In the genomic region with DNA sequence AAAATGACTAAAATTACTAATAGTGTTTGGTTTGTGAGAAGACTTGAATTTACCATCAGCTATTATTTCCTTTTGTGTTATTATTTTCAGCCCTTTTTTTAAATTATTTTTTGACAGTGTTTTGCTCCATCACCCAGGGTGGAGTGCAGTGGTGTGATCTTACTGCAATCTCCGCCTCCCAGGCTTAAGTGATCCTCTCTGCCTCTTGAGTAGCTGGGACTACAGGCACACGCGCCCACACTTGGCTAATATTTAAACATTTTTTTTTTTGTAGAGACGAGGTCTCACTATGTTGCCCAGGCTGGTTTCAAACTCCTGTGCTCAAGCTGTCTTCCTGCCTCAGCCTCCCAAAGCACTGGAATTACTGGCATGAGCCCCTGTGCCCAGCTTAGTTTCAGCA, we compare ENCODE assay signal across 18 cellular contexts. TPM values are rescaled to one million over a fixed set of nuclear protein-coding genes. Genes with fewer than 3 reads are reported as not detected.
DNase-seq lines count a peak whose midpoint lies in the region; ATAC-seq and TF ChIP-seq lines count a peak whose summit lies in the region.
"Had no signal": no experiment of that assay in that cellular context is flagged by ENCODE, and none has a peak within 500 bp of the region (broad histone marks: within the 10 kb centered on the region; RNA-seq: fewer than 3 reads in every experiment).

No MANE protein-coding gene starts in this region.

- H3K4me3 Mint-ChIP-seq in Calu3 (ENCODE audit: low read depth, unreplicated experiment), result no peak overlapping the region
- no peak overlapping the region for H3K4me3 Mint-ChIP-seq in stimulated activated naive B cell treated with anti-CD40 and anti-IgM and Interleukin-4, amounts not matched to agents 10 μg/mL and 1 μg/mL and 100 μg/mL, for 72 hours
- H3K4me3 Mint-ChIP-seq in neural progenitor cell, result no peak overlapping the region
- H3K4me3 Mint-ChIP-seq: CD4-positive, alpha-beta T cell had no signal

- 93% methylated on average over 4 of the region's 4 CpGs for WGBS in mesenchymal stem cell

- H4K91ac ChIP-seq in mesenchymal stem cell (ENCODE audit: low read length), result no peak overlapping the region

- no peak overlapping the region for H3K18ac ChIP-seq in mesenchymal stem cell (ENCODE audit: low read depth in 1 of 2, low read length in 2 of 2)

- H3K14ac ChIP-seq in mesenchymal stem cell (ENCODE audit: low read length in 2 of 2), result no peak overlapping the region

- no TSS peak for BruUV-seq in Calu3 (replicated peaks; lab: Mats Ljungman, UMichigan)

- H3K4me1 ChIP-seq in colonic mucosa (no peaks in the 10 kb centered on the region), neural progenitor cell (peaks cover 15% of the 10 kb centered on the region), mesenchymal stem cell (ENCODE audit: control insufficient read depth, insufficient read depth, low read depth, low read length) (peaks cover under 1% of the 10 kb centered on the region)

- no peaks in the 10 kb centered on the region for H3K79me2 ChIP-seq in neural progenitor cell (ENCODE audit: low read depth)

- H3K4me1 Mint-ChIP-seq in Calu3 (ENCODE audit: low read depth, unreplicated experiment), result peaks cover 73% of the 10 kb centered on the region
- H3K4me1 Mint-ChIP-seq in stimulated activated naive B cell treated with anti-CD40 and anti-IgM and Interleukin-4, amounts not matched to agents 10 μg/mL and 1 μg/mL and 100 μg/mL, for 72 hours, result peaks cover 20 to 28% of the 10 kb centered on the region in 2 donors
- peaks cover 4% of the 10 kb centered on the region for H3K4me1 Mint-ChIP-seq in neural progenitor cell

- no peak overlapping the region for H2BK15ac ChIP-seq in mesenchymal stem cell (ENCODE audit: low read depth, poor library complexity, severe bottlenecking)

- H4K8ac ChIP-seq in mesenchymal stem cell (ENCODE audit: low read length), result no peak overlapping the region

- H4K20me1 ChIP-seq in neural progenitor cell (ENCODE audit: low read depth), result no peaks in the 10 kb centered on the region

- no peak overlapping the region for H2BK5ac ChIP-seq in mesenchymal stem cell (ENCODE audit: low read depth, low read length, poor library complexity, severe bottlenecking)

- H3K79me1 ChIP-seq in mesenchymal stem cell (replicated peaks; ENCODE audit: low read length, poor library complexity, severe bottlenecking), result peaks cover 21% of the 10 kb centered on the region

- DNase-seq in Calu3 (no peak), epithelial cell of prostate (ENCODE audit: low read depth, low spot score) (no peak), colonic mucosa (no peak), neural progenitor cell (ENCODE audit: low spot score) (no peak), mesenchymal stem cell (no peak)
- DNase-seq in stimulated activated naive B cell treated with anti-CD40 and anti-IgM and Interleukin-4, amounts not matched to agents 10 μg/mL and 1 μg/mL and 100 μg/mL, for 72 hours, result no peak
- no peak for DNase-seq in activated T-cell treated with anti-CD3 and anti-CD28 coated beads, Interleukin-2, amount 50 U/mL, for 48 hours
- DNase-seq: CD4-positive, alpha-beta T cell; DND-41; GDM1; GOT3; NCI-H1105; NCI-H1694; NCI-H2171 treated with DMSO at 0.1 percent for 48 hours; NCI-H510A; NCI-H774 had no signal

- H3K4me2 ChIP-seq in neural progenitor cell (no peak overlapping the region), mesenchymal stem cell (ENCODE audit: low read length, poor library complexity, severe bottlenecking) (no peak overlapping the region)

- ATAC-seq in GM19463 (IDR thresholded peaks at IDR 0.05; ENCODE audit: unreplicated experiment), result peak; percentile 52
- ATAC-seq in stimulated activated naive B cell treated with anti-CD40 and anti-IgM and Interleukin-4, amounts not matched to agents 10 μg/mL and 1 μg/mL and 100 μg/mL, for 72 hours (replicated peaks), result no peak

- peaks cover 7% of the 10 kb centered on the region for H3K36me3 ChIP-seq in colonic mucosa
- peaks cover 4% of the 10 kb centered on the region for H3K36me3 ChIP-seq in neural progenitor cell
- H3K36me3 ChIP-seq in mesenchymal stem cell (ENCODE audit: control insufficient read depth in 1 of 2, insufficient read depth in 2 of 2, low read depth in 1 of 2, low read length in 2 of 2), result peaks cover 11 to 99% of the 10 kb centered on the region in 2 experiments

- H3K27ac Mint-ChIP-seq in Calu3 (ENCODE audit: unreplicated experiment) (peak overlapping the region; percentile 67), neural progenitor cell (no peak overlapping the region)
- H3K27ac Mint-ChIP-seq in stimulated activated naive B cell treated with anti-CD40 and anti-IgM and Interleukin-4, amounts not matched to agents 10 μg/mL and 1 μg/mL and 100 μg/mL, for 72 hours, result peak overlapping the region; percentile 31
- H3K27ac Mint-ChIP-seq: CD4-positive, alpha-beta T cell had no signal

- H3K9me3 ChIP-seq in colonic mucosa (no peaks in the 10 kb centered on the region), neural progenitor cell (ENCODE audit: low read depth) (no peaks in the 10 kb centered on the region), mesenchymal stem cell (ENCODE audit: control insufficient read depth, low read length) (no peaks in the 10 kb centered on the region)
- H3K9me3 ChIP-seq: SJSA1 had no signal

- no peaks in the 10 kb centered on the region for H3K27me3 Mint-ChIP-seq in Calu3 (ENCODE audit: unreplicated experiment)
- H3K27me3 Mint-ChIP-seq in stimulated activated naive B cell treated with anti-CD40 and anti-IgM and Interleukin-4, amounts not matched to agents 10 μg/mL and 1 μg/mL and 100 μg/mL, for 72 hours, result no peaks in the 10 kb centered on the region
- H3K27me3 Mint-ChIP-seq in neural progenitor cell (ENCODE audit: insufficient read depth, low read depth), result no peaks in the 10 kb centered on the region
- H3K27me3 Mint-ChIP-seq: CD4-positive, alpha-beta T cell had no signal

- H3K4ac ChIP-seq in mesenchymal stem cell (ENCODE audit: low read depth in 1 of 2, low read length in 2 of 2), result no peak overlapping the region

- CTCF ChIA-PET in Calu3 (lab: Charles Lee), result no interaction called here

- no peak overlapping the region for H3K4me3 ChIP-seq in colonic mucosa
- no peak overlapping the region for H3K4me3 ChIP-seq in neural progenitor cell
- no peak overlapping the region for H3K4me3 ChIP-seq in mesenchymal stem cell (ENCODE audit: insufficient read depth in 1 of 2, low read depth in 1 of 2, low read length in 2 of 2)
- H3K4me3 ChIP-seq: SJSA1 had no signal

- H3K36me3 Mint-ChIP-seq in Calu3 (ENCODE audit: insufficient read depth, unreplicated experiment) (peaks cover 54% of the 10 kb centered on the region), neural progenitor cell (peaks cover 52% of the 10 kb centered on the region)
- peaks cover 33 to 60% of the 10 kb centered on the region in 2 donors for H3K36me3 Mint-ChIP-seq in stimulated activated naive B cell treated with anti-CD40 and anti-IgM and Interleukin-4, amounts not matched to agents 10 μg/mL and 1 μg/mL and 100 μg/mL, for 72 hours

- H3K9ac ChIP-seq in colonic mucosa (ENCODE audit: low read depth in 2 of 2, low read length in 2 of 2) (no peak overlapping the region), neural progenitor cell (no peak overlapping the region), mesenchymal stem cell (ENCODE audit: low read length) (no peak overlapping the region)

- no peak overlapping the region for H2BK12ac ChIP-seq in mesenchymal stem cell (ENCODE audit: low read length in 2 of 2)

- no peak overlapping the region for H2AK5ac ChIP-seq in mesenchymal stem cell (ENCODE audit: low read length, severe bottlenecking)

- H3K27me3 ChIP-seq in colonic mucosa, result no peaks in the 10 kb centered on the region
- H3K27me3 ChIP-seq in neural progenitor cell, result no peaks in the 10 kb centered on the region
- H3K27me3 ChIP-seq in mesenchymal stem cell (ENCODE audit: control insufficient read depth in 1 of 2, insufficient read depth in 1 of 2, low read length in 2 of 2), result no peaks in the 10 kb centered on the region
- H3K27me3 ChIP-seq: SJSA1 had no signal

- no peak overlapping the region for H2BK120ac ChIP-seq in mesenchymal stem cell (ENCODE audit: low read depth, low read length)

- no peaks in the 10 kb centered on the region for H3K9me3 Mint-ChIP-seq in Calu3 (ENCODE audit: low read depth, unreplicated experiment)
- H3K9me3 Mint-ChIP-seq in stimulated activated naive B cell treated with anti-CD40 and anti-IgM and Interleukin-4, amounts not matched to agents 10 μg/mL and 1 μg/mL and 100 μg/mL, for 72 hours, result no peaks in the 10 kb centered on the region
- no peaks in the 10 kb centered on the region for H3K9me3 Mint-ChIP-seq in neural progenitor cell
- H3K9me3 Mint-ChIP-seq: CD4-positive, alpha-beta T cell had no signal

- TF ChIP-seq CTCF in Calu3 (IDR thresholded peaks at IDR 0.05; ENCODE audit: unreplicated experiment) (no peak), colonic mucosa (IDR thresholded peaks at IDR 0.05) (no peak), neural progenitor cell (IDR thresholded peaks at IDR 0.05) (no peak)

- intact Hi-C loops in Calu3 (cut with micrococcal nuclease; ENCODE audit: unreplicated experiment), result no loop called here
- intact Hi-C loops in colonic mucosa (cut with DNase I), result no loop called here

- H3F3A ChIP-seq in neural progenitor cell (ENCODE audit: low read depth), result no peaks in the 10 kb centered on the region

- H3K27ac ChIP-seq in epithelial cell of prostate (peak overlapping the region; percentile 70), colonic mucosa (no peak overlapping the region), neural progenitor cell (no peak overlapping the region), mesenchymal stem cell (ENCODE audit: low read length, poor library complexity, severe bottlenecking) (no peak overlapping the region)
- H3K27ac ChIP-seq: SJSA1 had no signal

- H2AFZ ChIP-seq in neural progenitor cell (replicated peaks) (no peak overlapping the region), mesenchymal stem cell (ENCODE audit: low read depth, low read length) (no peak overlapping the region)

- no peak overlapping the region for H3K23ac ChIP-seq in mesenchymal stem cell (ENCODE audit: low read length in 2 of 2)

RNA-seq across cellular contexts. Expression of a gene that starts 31.7 kb away (rescaled TPM):
- total RNA-seq in Calu3 (2022), result 1.5 and 1.6 TPM in 2 replicates
- total RNA-seq in colonic mucosa, result under 1 TPM in 1 of 2 donors, not detected in 1; 0.69 TPM
- total RNA-seq in neural progenitor cell (ENCODE audit: low replicate concordance), result not detected in 2 replicates
- polyA plus RNA-seq in mesenchymal stem cell (2013, experiment 1 of 2), result 0.55 TPM
- 0.55 TPM for polyA plus RNA-seq in mesenchymal stem cell (2013, experiment 2 of 2)
- total RNA-seq: CD4-positive, alpha-beta T cell had no signal

RNA-seq across cellular contexts. Expression of a gene that starts 32.8 kb away (rescaled TPM):
- total RNA-seq in Calu3 (2022) (124 and 134 TPM in 2 replicates), colonic mucosa (10 to 100 TPM; 33.4 to 53.3 TPM), neural progenitor cell (ENCODE audit: low replicate concordance) (51.2 and 56.7 TPM in 2 replicates)
- 83.5 TPM for polyA plus RNA-seq in mesenchymal stem cell (2013, experiment 1 of 2)
- 86.8 TPM for polyA plus RNA-seq in mesenchymal stem cell (2013, experiment 2 of 2)
